9 cellular contexts compared by ENCODE assay signal in the genomic region with DNA sequence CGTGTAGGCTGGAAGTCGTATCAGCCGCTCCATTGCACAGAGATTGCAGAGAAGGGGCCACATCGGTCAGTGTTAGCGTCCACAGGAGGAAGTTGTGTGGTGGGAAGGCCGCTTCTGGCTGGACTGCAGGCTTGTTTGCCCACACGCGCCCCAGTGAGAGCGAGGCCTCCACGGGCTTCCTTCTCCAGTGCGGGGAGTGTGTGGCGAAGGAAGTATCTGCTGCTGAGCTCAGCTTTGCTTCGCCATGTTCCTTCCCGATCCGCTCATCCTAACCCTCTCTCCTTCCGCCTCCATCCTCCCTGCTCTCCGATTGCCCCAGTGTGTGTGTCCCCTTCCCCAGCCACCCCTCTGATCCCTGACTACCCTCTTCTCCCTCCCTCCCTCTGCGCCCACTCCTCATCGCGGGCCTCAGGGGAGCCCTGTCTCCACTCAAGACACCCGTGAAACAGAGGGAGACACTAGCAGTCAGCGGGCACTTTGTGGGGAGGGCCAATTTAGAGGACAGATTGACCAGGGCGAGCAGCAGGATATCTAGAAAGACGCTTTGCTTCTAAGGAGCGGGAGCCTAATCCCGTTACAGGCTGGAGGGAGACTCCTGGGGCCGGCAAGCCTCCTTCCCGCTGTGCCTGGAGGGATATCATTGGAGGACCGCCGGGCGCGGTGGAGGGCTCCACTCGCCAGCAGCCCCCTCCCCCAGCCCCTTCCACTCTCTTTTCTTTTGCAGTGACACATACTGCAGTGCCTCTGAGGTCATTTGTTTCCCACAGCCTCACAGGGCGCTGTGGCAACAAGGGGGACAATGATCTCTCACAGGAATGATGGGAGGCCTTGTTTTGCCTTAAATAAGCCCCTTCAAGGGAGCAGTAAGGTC.
A peak's percentile ranks its signal among the peaks of the same experiment; 100 is the strongest.
DNase-seq lines count a peak whose midpoint lies in the region; ATAC-seq, FAIRE-seq and TF ChIP-seq lines count a peak whose summit lies in the region.
"Had no signal": no experiment of that assay in that cellular context is flagged by ENCODE, and none has a peak within 500 bp of the region (broad histone marks: within the 10 kb centered on the region; RNA-seq: fewer than 3 reads in every experiment).

No MANE protein-coding gene starts in this region.

- H3K9me3 ChIP-seq in A549 (no peaks in the 10 kb centered on the region), SJSA1 (replicated peaks) (no peaks in the 10 kb centered on the region), heart left ventricle (no peaks in the 10 kb centered on the region)

- peaks cover 37% of the 10 kb centered on the region for H3K4me1 ChIP-seq in A549
- peaks cover 45% of the 10 kb centered on the region for H3K4me1 ChIP-seq in SJSA1 (replicated peaks)
- peaks cover 0 to 93% (median 14%) of the 10 kb centered on the region in 12 donors for H3K4me1 ChIP-seq in heart left ventricle

- 94% methylated on average over 34 of the region's 34 CpGs for WGBS in A549 (ENCODE audit: missing lambda C conversion rate)
- WGBS in heart left ventricle, 4 donors: 76 to 81% (median 78%) methylated on average over 29 to 34 of the region's 34 CpGs

- H3K4me1 Mint-ChIP-seq in neural crest cell: peaks cover 85% of the 10 kb centered on the region
- H3K4me1 Mint-ChIP-seq in activated naive CD4-positive, alpha-beta T cell treated with anti-CD3 and anti-CD28 coated beads, Interleukin-2, amount 10 ng/mL, durations not matched to agents 7 days and 5 days: peaks cover 16% of the 10 kb centered on the region

- H3K4me3 ChIP-seq in A549 (no peak overlapping the region), SJSA1 (no peak overlapping the region), heart left ventricle (no peak overlapping the region)
- H3K4me3 ChIP-seq: SK-N-MC had no signal

- POLR2A ChIA-PET in A549 (lab: Yijun Ruan, JAX): no interaction called here

- no peak for TF ChIP-seq POLR2A in A549 (IDR thresholded peaks at IDR 0.05; ENCODE audit: low read length)
- no peak for TF ChIP-seq POLR2A in heart left ventricle (IDR thresholded peaks at IDR 0.05)

- TF ChIP-seq RAD21 in A549 (conservative IDR thresholded peaks at IDR 0.05 in 1 of 2, IDR thresholded peaks at IDR 0.05 in 1 of 2): no peak

- H3K4me2 ChIP-seq in A549: no peak overlapping the region

- no peaks in the 10 kb centered on the region for H3K36me3 Mint-ChIP-seq in neural crest cell (ENCODE audit: low read depth)
- no peaks in the 10 kb centered on the region for H3K36me3 Mint-ChIP-seq in activated naive CD4-positive, alpha-beta T cell treated with anti-CD3 and anti-CD28 coated beads, Interleukin-2, amount 10 ng/mL, durations not matched to agents 7 days and 5 days

- H3K36me3 ChIP-seq in SJSA1 (no peaks in the 10 kb centered on the region), heart left ventricle (no peaks in the 10 kb centered on the region)

- H3K9me3 Mint-ChIP-seq in neural crest cell: no peaks in the 10 kb centered on the region
- no peaks in the 10 kb centered on the region for H3K9me3 Mint-ChIP-seq in activated naive CD4-positive, alpha-beta T cell treated with anti-CD3 and anti-CD28 coated beads, Interleukin-2, amount 10 ng/mL, durations not matched to agents 7 days and 5 days

- peak overlapping the region; percentile 73 to 82 for H3K27ac ChIP-seq in A549
- peak overlapping the region; percentile 61 for H3K27ac ChIP-seq in SJSA1
- peak overlapping the region in 11 of 12 donors; percentile 18 to 85 (median 63) for H3K27ac ChIP-seq in heart left ventricle
- H3K27ac ChIP-seq: SK-N-MC had no signal

- peak in 1 of 2 experiments; percentile 34 for DNase-seq in A549 (ENCODE audit: low read depth in 1 of 2, low spot score in 1 of 2)
- DNase-seq in SJSA1 (ENCODE audit: low read depth in 1 of 2, low spot score in 2 of 2): peak; percentile 47 to 50
- peak; percentile 44 to 85 (median 61) for DNase-seq in heart left ventricle
- DNase-seq in neural crest cell (ENCODE audit: low read depth, low spot score): peak; percentile 76
- DNase-seq in activated naive CD4-positive, alpha-beta T cell treated with anti-CD3 and anti-CD28 coated beads, Interleukin-2, amount 10 ng/mL, durations not matched to agents 7 days and 5 days: no peak

- H3K4me3 Mint-ChIP-seq in neural crest cell: peak overlapping the region; percentile 77
- no peak overlapping the region for H3K4me3 Mint-ChIP-seq in activated naive CD4-positive, alpha-beta T cell treated with anti-CD3 and anti-CD28 coated beads, Interleukin-2, amount 10 ng/mL, durations not matched to agents 7 days and 5 days

- H3K27ac Mint-ChIP-seq in neural crest cell (ENCODE audit: unreplicated experiment): peak overlapping the region; percentile 99
- no peak overlapping the region for H3K27ac Mint-ChIP-seq in activated naive CD4-positive, alpha-beta T cell treated with anti-CD3 and anti-CD28 coated beads, Interleukin-2, amount 10 ng/mL, durations not matched to agents 7 days and 5 days

- TF ChIP-seq CTCF in A549 (IDR thresholded peaks at IDR 0.05) (no peak), heart left ventricle (IDR thresholded peaks at IDR 0.05) (no peak), neural crest cell (conservative IDR thresholded peaks at IDR 0.05) (no peak)

- no peaks in the 10 kb centered on the region for H3K27me3 Mint-ChIP-seq in neural crest cell (ENCODE audit: low read depth)
- H3K27me3 Mint-ChIP-seq in activated naive CD4-positive, alpha-beta T cell treated with anti-CD3 and anti-CD28 coated beads, Interleukin-2, amount 10 ng/mL, durations not matched to agents 7 days and 5 days: no peaks in the 10 kb centered on the region

- TF ChIP-seq EP300 in A549 (IDR thresholded peaks at IDR 0.05): no peak

- H3K27me3 ChIP-seq in SJSA1 (replicated peaks) (no peaks in the 10 kb centered on the region), heart left ventricle (no peaks in the 10 kb centered on the region)

- no peak for FAIRE-seq in A549 (lab: Jason Lieb, UNC)

- intact Hi-C loops in heart left ventricle (cut with DNase I): loop anchor here in 1 of 10 donors (10.0 kb wide), 1 partner anchor 109 kb away; no protein-coding TSS in a partner anchor

- ATAC-seq in A549 (peak in 1 of 2 experiments; percentile 36; a peak in 3 of 6 replicates), heart left ventricle (peak; percentile 40 to 61 (median 53)), GM21717 (IDR thresholded peaks at IDR 0.05; ENCODE audit: unreplicated experiment) (no peak), HG03135 (IDR thresholded peaks at IDR 0.05; ENCODE audit: unreplicated experiment) (no peak), HG02981 (IDR thresholded peaks at IDR 0.05; ENCODE audit: unreplicated experiment) (no peak)

- CTCF ChIA-PET in A549 (lab: Yijun Ruan, JAX): no interaction called here
- CTCF ChIA-PET in activated naive CD4-positive, alpha-beta T cell treated with anti-CD3 and anti-CD28 coated beads, Interleukin-2, amount 10 ng/mL, durations not matched to agents 7 days and 5 days (lab: Charles Lee): interaction anchor here (1.4 kb wide), 1 partner anchor 11 kb away, joined by 4 read pairs; no protein-coding TSS in a partner anchor

TF ChIP-seq in A549, 52 proteins besides CTCF, POLR2A, EP300 and RAD21:
- TF ChIP-seq, protein P1, sequence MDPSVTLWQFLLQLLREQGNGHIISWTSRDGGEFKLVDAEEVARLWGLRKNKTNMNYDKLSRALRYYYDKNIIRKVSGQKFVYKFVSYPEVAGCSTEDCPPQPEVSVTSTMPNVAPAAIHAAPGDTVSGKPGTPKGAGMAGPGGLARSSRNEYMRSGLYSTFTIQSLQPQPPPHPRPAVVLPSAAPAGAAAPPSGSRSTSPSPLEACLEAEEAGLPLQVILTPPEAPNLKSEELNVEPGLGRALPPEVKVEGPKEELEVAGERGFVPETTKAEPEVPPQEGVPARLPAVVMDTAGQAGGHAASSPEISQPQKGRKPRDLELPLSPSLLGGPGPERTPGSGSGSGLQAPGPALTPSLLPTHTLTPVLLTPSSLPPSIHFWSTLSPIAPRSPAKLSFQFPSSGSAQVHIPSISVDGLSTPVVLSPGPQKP (IDR thresholded peaks at IDR 0.05; ENCODE audit: low read depth, low read length): no peak
- TF ChIP-seq MAZ (IDR thresholded peaks at IDR 0.05; ENCODE audit: borderline replicate concordance, low read depth, low read length) (no peak), CEBPB (IDR thresholded peaks at IDR 0.05) (no peak), HEYL (CRISPR knock-in tag; IDR thresholded peaks at IDR 0.05) (no peak), HOXB13 (CRISPR knock-in tag; IDR thresholded peaks at IDR 0.05; ENCODE audit: low read depth) (no peak), CBX8 (IDR thresholded peaks at IDR 0.05) (no peak), TP53 (CRISPR knock-in tag; IDR thresholded peaks at IDR 0.05) (no peak), RCOR1 (IDR thresholded peaks at IDR 0.05; ENCODE audit: low read depth, low read length) (no peak), POLR2AphosphoS2 (conservative IDR thresholded peaks at IDR 0.05; ENCODE audit: low read length) (no peak), SMC3 (IDR thresholded peaks at IDR 0.05) (no peak), NR3C1 (IDR thresholded peaks at IDR 0.05) (no peak), NFE2L2 (conservative IDR thresholded peaks at IDR 0.05; ENCODE audit: low read length) (no peak), KDM1A (IDR thresholded peaks at IDR 0.05; ENCODE audit: low read depth) (no peak), PHF8 (IDR thresholded peaks at IDR 0.05; ENCODE audit: borderline replicate concordance, low read depth) (no peak), JUN (IDR thresholded peaks at IDR 0.05) (no peak), MAFK (IDR thresholded peaks at IDR 0.05; ENCODE audit: partially characterized antibody) (no peak)
- TF ChIP-seq, protein P2, sequence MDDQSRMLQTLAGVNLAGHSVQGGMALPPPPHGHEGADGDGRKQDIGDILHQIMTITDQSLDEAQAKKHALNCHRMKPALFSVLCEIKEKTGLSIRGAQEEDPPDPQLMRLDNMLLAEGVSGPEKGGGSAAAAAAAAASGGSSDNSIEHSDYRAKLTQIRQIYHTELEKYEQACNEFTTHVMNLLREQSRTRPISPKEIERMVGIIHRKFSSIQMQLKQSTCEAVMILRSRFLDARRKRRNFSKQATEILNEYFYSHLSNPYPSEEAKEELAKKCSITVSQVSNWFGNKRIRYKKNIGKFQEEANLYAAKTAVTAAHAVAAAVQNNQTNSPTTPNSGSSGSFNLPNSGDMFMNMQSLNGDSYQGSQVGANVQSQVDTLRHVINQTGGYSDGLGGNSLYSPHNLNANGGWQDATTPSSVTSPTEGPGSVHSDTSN (IDR thresholded peaks at IDR 0.05): no peak

Comparison
In these comparisons a context has a peak if more than half of its experiments do, and no peak if none do; other contexts are left out.
1. ATAC-seq: peak in heart left ventricle (4 of 4); none in GM21717 (single experiment), HG03135 (single experiment) and HG02981 (single experiment).
2. Peak in every context shown above with its lines, with median percentiles within 50 percentile points of each other: H3K27ac ChIP-seq.